10 cellular contexts compared by ENCODE assay signal in the genomic region with DNA sequence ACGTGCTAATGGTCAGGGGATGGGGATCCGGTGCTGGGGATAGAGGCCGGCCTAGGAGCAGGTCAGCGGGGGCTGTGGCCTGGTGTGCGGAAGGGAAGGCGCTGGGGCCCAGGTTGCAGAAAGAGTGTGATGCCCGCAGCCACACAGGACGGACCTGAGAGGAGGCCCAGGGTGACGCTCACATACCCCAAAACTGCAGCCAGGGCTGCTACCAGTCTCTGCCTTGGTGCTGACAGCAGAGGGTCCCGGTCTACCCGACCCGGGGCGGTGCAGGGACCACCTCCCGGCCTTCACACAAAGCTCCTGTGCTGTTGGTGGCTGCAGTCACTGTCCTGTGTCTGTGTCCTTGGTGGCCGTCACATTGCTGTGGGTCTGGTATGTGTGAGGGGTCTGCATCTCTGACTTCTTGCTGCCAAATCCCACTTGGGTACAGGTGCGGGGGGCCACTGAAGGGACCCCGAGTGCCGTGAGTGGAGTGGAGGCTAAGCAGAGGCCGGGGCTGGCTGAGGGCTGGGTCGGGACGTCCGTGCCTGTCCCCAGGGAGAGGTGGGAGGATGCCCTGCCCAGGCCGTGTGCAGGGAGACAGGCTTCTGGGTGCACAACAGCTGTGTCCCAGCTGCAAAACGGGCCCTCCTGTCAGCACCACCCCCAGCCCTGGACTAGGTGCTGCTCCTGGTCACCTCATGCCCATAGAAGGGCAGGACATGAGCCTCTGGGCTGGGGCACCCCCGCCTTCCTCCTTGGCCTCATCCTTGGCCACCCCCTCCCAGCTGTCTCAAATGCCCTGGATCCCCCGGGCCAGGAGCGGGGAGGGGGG. TPM values are rescaled to one million over a fixed set of nuclear protein-coding genes. Genes with fewer than 3 reads are reported as not detected.
DNase-seq lines count a peak whose midpoint lies in the region; ATAC-seq, FAIRE-seq and TF ChIP-seq lines count a peak whose summit lies in the region.
"Had no signal": no experiment of that assay in that cellular context is flagged by ENCODE, and none has a peak within 500 bp of the region (broad histone marks: within the 10 kb centered on the region; RNA-seq: fewer than 3 reads in every experiment).

No MANE protein-coding gene starts in this region.

- WGBS in SK-N-SH (ENCODE audit: low lambda C conversion rate), result 70% methylated on average over 18 of the region's 27 CpGs

- H3K27ac ChIP-seq in CD4-positive, alpha-beta T cell (ENCODE audit: low read depth, low read length), result peak overlapping the region; percentile 91
- H3K27ac ChIP-seq in effector memory CD4-positive, alpha-beta T cell (ENCODE audit: insufficient read depth, low read length, poor library complexity, severe bottlenecking), result peak overlapping the region; percentile 85
- no peak overlapping the region for H3K27ac ChIP-seq in SK-N-SH (ENCODE audit: low read depth in 2 of 2, low read length in 1 of 2)
- H3K27ac ChIP-seq: foreskin keratinocyte had no signal

- H3K36me3 Mint-ChIP-seq in CD4-positive, alpha-beta T cell (ENCODE audit: low read depth), result peaks cover 14% of the 10 kb centered on the region

- no peak for ATAC-seq in CD4-positive, alpha-beta T cell (ENCODE audit: poor library complexity)
- peak; percentile 20 for ATAC-seq in HG03135 (IDR thresholded peaks at IDR 0.05; ENCODE audit: unreplicated experiment)
- ATAC-seq in omental fat pad (ENCODE audit: low FRiP score), result no peak
- ATAC-seq: foreskin keratinocyte had no signal

- POLR2A ChIA-PET in CD4-positive, alpha-beta T cell (lab: Charles Lee), result interaction anchor here (0.5 to 3.6 kb wide), 8 partner anchors 12 to 96 kb away, joined by 3 to 23 read pairs (median 11); no protein-coding TSS in a partner anchor
- POLR2A ChIA-PET in SK-N-SH (lab: Yijun Ruan, JAX), result no interaction called here

- CTCF ChIA-PET in CD4-positive, alpha-beta T cell (lab: Charles Lee), result interaction anchor here (1.0 to 4.4 kb wide), 4 partner anchors 28 to 298 kb away, joined by 3 to 37 read pairs (median 3); no protein-coding TSS in a partner anchor
- CTCF ChIA-PET in SK-N-SH (lab: Yijun Ruan, JAX), result interaction anchor here (0.6 to 4.1 kb wide), 9 partner anchors 22 to 297 kb away, joined by 3 to 32 read pairs (median 6); no protein-coding TSS in a partner anchor

- H3K27me3 ChIP-seq in CD4-positive, alpha-beta T cell (ENCODE audit: control insufficient read depth, insufficient read depth, low read length), result no peaks in the 10 kb centered on the region
- H3K27me3 ChIP-seq in effector memory CD4-positive, alpha-beta T cell (replicated peaks; ENCODE audit: control insufficient read depth, insufficient read depth, low read length, poor library complexity, severe bottlenecking), result no peaks in the 10 kb centered on the region
- H3K27me3 ChIP-seq in SK-N-SH (ENCODE audit: insufficient read depth), result no peaks in the 10 kb centered on the region

- TF ChIP-seq RAD21 in SK-N-SH (IDR thresholded peaks at IDR 0.05; ENCODE audit: low read length), result no peak

- no peaks in the 10 kb centered on the region for H3K9me3 ChIP-seq in CD4-positive, alpha-beta T cell (ENCODE audit: control insufficient read depth, low read length)
- no peaks in the 10 kb centered on the region for H3K9me3 ChIP-seq in effector memory CD4-positive, alpha-beta T cell (ENCODE audit: control insufficient read depth, low read length)
- H3K9me3 ChIP-seq in SK-N-SH, result no peaks in the 10 kb centered on the region

- peak overlapping the region; percentile 87 for H3K4me3 ChIP-seq in effector memory CD4-positive, alpha-beta T cell (ENCODE audit: insufficient read depth, low read depth, low read length, poor library complexity, severe bottlenecking)
- no peak overlapping the region for H3K4me3 ChIP-seq in SK-N-SH (ENCODE audit: low read depth in 2 of 2, low read length in 1 of 2)

- no peaks in the 10 kb centered on the region for H3K79me2 ChIP-seq in SK-N-SH (ENCODE audit: insufficient read depth)

- no peaks in the 10 kb centered on the region for H4K20me1 ChIP-seq in SK-N-SH (ENCODE audit: insufficient read depth)

- H3K27me3 Mint-ChIP-seq in CD4-positive, alpha-beta T cell, result no peaks in the 10 kb centered on the region

- H3F3A ChIP-seq in SK-N-SH (replicated peaks; ENCODE audit: insufficient read depth), result no peaks in the 10 kb centered on the region

- intact Hi-C loops in CD4-positive, alpha-beta T cell (cut with DNase I, micrococcal nuclease), result loop anchor here in 1 of 2 experiments (2.0 to 10.0 kb wide), 4 partner anchors 16 to 540 kb away; partner anchors contain the start of gene CTSD

- no peak overlapping the region for H2AFZ ChIP-seq in SK-N-SH (ENCODE audit: low read depth)

- DNase-seq in CD4-positive, alpha-beta T cell, result no peak
- no peak for DNase-seq in effector memory CD4-positive, alpha-beta T cell
- DNase-seq in urothelium cell line (ENCODE audit: low spot score) (no peak), SK-N-SH (no peak), dermis blood vessel endothelial cell (no peak), omental fat pad (ENCODE audit: low spot score) (no peak)
- DNase-seq: foreskin keratinocyte, NCI-H1930 had no signal

- TF ChIP-seq EP300 in SK-N-SH (IDR thresholded peaks at IDR 0.05; ENCODE audit: borderline replicate concordance in 1 of 2, low read depth in 1 of 2, low read length in 1 of 2), result no peak

- peaks cover 40% of the 10 kb centered on the region for H3K4me1 Mint-ChIP-seq in CD4-positive, alpha-beta T cell (ENCODE audit: low read depth)

- H3K9me3 Mint-ChIP-seq in CD4-positive, alpha-beta T cell, result no peaks in the 10 kb centered on the region

- no peak overlapping the region for H3K9ac ChIP-seq in SK-N-SH

- peaks cover 9% of the 10 kb centered on the region for H3K36me3 ChIP-seq in effector memory CD4-positive, alpha-beta T cell (ENCODE audit: control insufficient read depth, insufficient read depth, low read length)
- no peaks in the 10 kb centered on the region for H3K36me3 ChIP-seq in SK-N-SH (replicated peaks in 1 of 2; ENCODE audit: control insufficient read depth in 1 of 2, insufficient read depth in 2 of 2, low read length in 1 of 2)

- H3K27ac Mint-ChIP-seq in CD4-positive, alpha-beta T cell, result peak overlapping the region; percentile 91

- peak; percentile 34 for TF ChIP-seq POLR2A in GM19193 (IDR thresholded peaks at IDR 0.05; ENCODE audit: extremely low read depth, insufficient read depth, insufficient read length)

- FAIRE-seq in urothelium cell line (lab: Jason Lieb, UNC), result no peak

- peak overlapping the region; percentile 98 for H3K4me3 Mint-ChIP-seq in CD4-positive, alpha-beta T cell

- no peak overlapping the region for H3K4me2 ChIP-seq in SK-N-SH

- TF ChIP-seq CTCF in CD4-positive, alpha-beta T cell (IDR thresholded peaks at IDR 0.05), result no peak
- TF ChIP-seq CTCF in SK-N-SH (IDR thresholded peaks at IDR 0.05) (no peak), omental fat pad (IDR thresholded peaks at IDR 0.05) (no peak)

- peaks cover 72% of the 10 kb centered on the region for H3K4me1 ChIP-seq in effector memory CD4-positive, alpha-beta T cell (ENCODE audit: control insufficient read depth, insufficient read depth, low read length, poor library complexity, severe bottlenecking)
- H3K4me1 ChIP-seq in SK-N-SH (ENCODE audit: control insufficient read depth in 1 of 2, insufficient read depth in 2 of 2, low read depth in 1 of 2, low read length in 1 of 2), result no peaks in the 10 kb centered on the region; a peak in 1 of 4 replicates
- H3K4me1 ChIP-seq: foreskin keratinocyte had no signal

- no peaks in the 10 kb centered on the region for H3K9me2 ChIP-seq in SK-N-SH

TF ChIP-seq in SK-N-SH, 30 proteins besides CTCF, POLR2A, EP300 and RAD21:
- TF ChIP-seq RFX5 (IDR thresholded peaks at IDR 0.05; ENCODE audit: low read length), result no peak
- no peak for TF ChIP-seq FOXM1 (IDR thresholded peaks at IDR 0.05; ENCODE audit: low read depth)
- no peak for TF ChIP-seq FOXJ3 (CRISPR knock-in tag; IDR thresholded peaks at IDR 0.05)
- no peak for TF ChIP-seq TEAD4 (IDR thresholded peaks at IDR 0.05; ENCODE audit: borderline replicate concordance, insufficient read depth)

RNA-seq across cellular contexts. Expression of gene LSP1, which starts 1.5 kb away (rescaled TPM):
- total RNA-seq in CD4-positive, alpha-beta T cell, result 100 to 1,000 TPM; 228 to 232 TPM
- polyA plus RNA-seq in SK-N-SH (2012; rRNA removed), result 0.34 and 0.38 TPM in 2 replicates
- 0.22 and 0.46 TPM in 2 replicates for polyA plus RNA-seq in SK-N-SH (2012; cell fraction: cytosol; rRNA removed)
- polyA plus RNA-seq in SK-N-SH (2012; cell fraction: nucleus; rRNA removed), result 0.19 and 0.54 TPM in 2 replicates
- total RNA-seq in dermis blood vessel endothelial cell (0.42 TPM in 1 of 2 replicates, not detected in the other), omental fat pad (10 to 100 TPM; 12.1 to 71.2 (median 49.8) TPM)

RNA-seq across cellular contexts. Expression of gene TNNI2, which starts 15.6 kb away (rescaled TPM):
- total RNA-seq in CD4-positive, alpha-beta T cell, result under 1 TPM in 1 of 2 experiments, not detected in 1; 0.50 TPM
- polyA plus RNA-seq in SK-N-SH (2012; rRNA removed), result not detected in 2 replicates
- 0.04 and 0.06 TPM in 2 replicates for polyA plus RNA-seq in SK-N-SH (2012; cell fraction: cytosol; rRNA removed)
- 0.14 and 0.26 TPM in 2 replicates for polyA plus RNA-seq in SK-N-SH (2012; cell fraction: nucleus; rRNA removed)
- total RNA-seq in dermis blood vessel endothelial cell (not detected in 2 replicates), omental fat pad (1 to 10 TPM in 3 of 4 donors, not detected in 1; 1.4 to 3.7 (median 2.4) TPM)

RNA-seq across cellular contexts. Expression of gene SYT8, which starts 19.6 kb away (rescaled TPM):
- not detected for total RNA-seq in CD4-positive, alpha-beta T cell
- polyA plus RNA-seq in SK-N-SH (2012; rRNA removed), result not detected in 2 replicates
- polyA plus RNA-seq in SK-N-SH (2012; cell fraction: cytosol; rRNA removed), result not detected in 2 replicates
- 0.13 and 0.15 TPM in 2 replicates for polyA plus RNA-seq in SK-N-SH (2012; cell fraction: nucleus; rRNA removed)
- not detected in 2 replicates for total RNA-seq in dermis blood vessel endothelial cell
- not detected for total RNA-seq in omental fat pad

RNA-seq across cellular contexts. Expression of gene PRR33, which starts 37.4 kb away (rescaled TPM):
- not detected for total RNA-seq in CD4-positive, alpha-beta T cell
- polyA plus RNA-seq in SK-N-SH (2012; rRNA removed), result not detected in 2 replicates
- not detected in 2 replicates for polyA plus RNA-seq in SK-N-SH (2012; cell fraction: cytosol; rRNA removed)
- polyA plus RNA-seq in SK-N-SH (2012; cell fraction: nucleus; rRNA removed), result not detected in 2 replicates
- total RNA-seq in dermis blood vessel endothelial cell, result not detected in 2 replicates
- not detected for total RNA-seq in omental fat pad
- total RNA-seq: foreskin keratinocyte had no signal
- polyA plus RNA-seq: foreskin keratinocyte had no signal

Comparison
In these comparisons a context has a peak if more than half of its experiments do, and no peak if none do; other contexts are left out.
1. H3K27ac ChIP-seq: peak in CD4-positive, alpha-beta T cell (single experiment) and effector memory CD4-positive, alpha-beta T cell (single experiment); none in SK-N-SH (0 of 2).